ENCODE assay signal across 21 cellular contexts in genomic region chr6:121994936-121995335, GRCh38.
DNase-seq lines count a peak whose midpoint lies in the region; ATAC-seq and TF ChIP-seq lines count a peak whose summit lies in the region.
"Had no signal": no experiment of that assay in that cellular context is flagged by ENCODE, and none has a peak within 500 bp of the region (broad histone marks: within the 10 kb centered on the region; RNA-seq: fewer than 3 reads in every experiment).

No MANE protein-coding gene starts in this region.

- H3K9me3 Mint-ChIP-seq in mesothelial cell of epicardium: peaks cover 5% of the 10 kb centered on the region
- H3K9me3 Mint-ChIP-seq: CD4-positive, alpha-beta T cell; HFFc6 had no signal

- no peaks in the 10 kb centered on the region for H3K27me3 Mint-ChIP-seq in mesothelial cell of epicardium (ENCODE audit: low read depth)
- H3K27me3 Mint-ChIP-seq: CD4-positive, alpha-beta T cell; CD8-positive, alpha-beta memory T cell had no signal

- no peaks in the 10 kb centered on the region for H3K36me3 ChIP-seq in A673 (ENCODE audit: insufficient read depth, low read length, poor library complexity, severe bottlenecking)
- H3K36me3 ChIP-seq in SK-N-MC (ENCODE audit: insufficient read depth, low read length): no peaks in the 10 kb centered on the region
- H3K36me3 ChIP-seq: BE2C; BLaER1 treated with 17β-estradiol and CSF1 and Interleukin-3, amounts not matched to agents 10 nM and 100 nM; HAP-1 had no signal

- H3K4me1 ChIP-seq in A673 (ENCODE audit: insufficient read depth, low read length, poor library complexity, severe bottlenecking): peaks cover 10% of the 10 kb centered on the region
- H3K4me1 ChIP-seq: BE2C; BLaER1 treated with 17β-estradiol and CSF1 and Interleukin-3, amounts not matched to agents 10 nM and 100 nM; HAP-1 had no signal

- H3K36me3 Mint-ChIP-seq in mesothelial cell of epicardium: no peaks in the 10 kb centered on the region
- H3K36me3 Mint-ChIP-seq: CD14-positive monocyte; CD8-positive, alpha-beta memory T cell had no signal

- peak; percentile 45 for DNase-seq in A673 (ENCODE audit: low spot score)
- peak; percentile 60 for DNase-seq in SK-N-MC (ENCODE audit: low read depth, low spot score)
- DNase-seq in mesothelial cell of epicardium (ENCODE audit: low spot score in 2 of 2, unreplicated experiment in 2 of 2): no peak
- DNase-seq in EL: no peak
- no peak for DNase-seq in left ventricle myocardium superior
- DNase-seq in GM19240 (ENCODE audit: insufficient read length, low spot score): no peak
- DNase-seq: ACHN; AML-193; BE2C; Calu3; CD4-positive, alpha-beta T cell; CD8-positive, alpha-beta memory T cell; COR-L47; DMS53; DMS79 treated with DMSO at 0.1 percent for 48 hours; GOT3; HFFc6 had no signal

- H3K9me3 ChIP-seq in A673 (ENCODE audit: low read depth, low read length, poor library complexity, severe bottlenecking): no peaks in the 10 kb centered on the region
- H3K9me3 ChIP-seq in SK-N-MC (ENCODE audit: low read depth, low read length): no peaks in the 10 kb centered on the region
- H3K9me3 ChIP-seq: BE2C, HAP-1 had no signal

- no peak overlapping the region for H3K4me3 Mint-ChIP-seq in mesothelial cell of epicardium
- H3K4me3 Mint-ChIP-seq: CD14-positive monocyte; CD4-positive, alpha-beta T cell; CD8-positive, alpha-beta memory T cell; HFFc6 had no signal

- CTCF ChIA-PET in A673 (lab: Charles Lee): no interaction called here

- no peak for TF ChIP-seq CTCF in A673 (conservative IDR thresholded peaks at IDR 0.05; ENCODE audit: low read depth, low read length)
- no peak for TF ChIP-seq CTCF in mesothelial cell of epicardium (IDR thresholded peaks at IDR 0.05; ENCODE audit: unreplicated experiment)

- intact Hi-C loops in A673 (cut with micrococcal nuclease; ENCODE audit: unreplicated experiment): no loop called here
- intact Hi-C loops in left ventricle myocardium superior (cut with micrococcal nuclease): no loop called here

- POLR2A ChIA-PET in A673 (lab: Charles Lee; ENCODE audit: low non-redundant PET): no interaction called here

- no peak overlapping the region for H3K9ac ChIP-seq in SK-N-MC (ENCODE audit: insufficient read length)
- H3K9ac ChIP-seq: BLaER1 treated with 17β-estradiol and CSF1 and Interleukin-3, amounts not matched to agents 10 nM and 100 nM had no signal

- peaks cover 7% of the 10 kb centered on the region for H3K4me1 Mint-ChIP-seq in mesothelial cell of epicardium
- H3K4me1 Mint-ChIP-seq: CD14-positive monocyte; CD8-positive, alpha-beta memory T cell had no signal

- no TSS peak for BruUV-seq in A673 (replicated peaks; lab: Mats Ljungman, UMichigan)

- ATAC-seq in left ventricle myocardium superior: no peak

- no peak overlapping the region for H3K27ac ChIP-seq in A673 (ENCODE audit: low read depth, low read length, poor library complexity, severe bottlenecking)
- H3K27ac ChIP-seq in SK-N-MC: peak overlapping the region; percentile 29; the same call in 1 of the 2 replicates
- H3K27ac ChIP-seq: 22Rv1; BLaER1 treated with 17β-estradiol and CSF1 and Interleukin-3, amounts not matched to agents 10 nM and 100 nM had no signal

- no peaks in the 10 kb centered on the region for H3K27me3 ChIP-seq in A673 (replicated peaks; ENCODE audit: insufficient read depth, low read depth, low read length, poor library complexity)
- H3K27me3 ChIP-seq: BE2C; BLaER1 treated with 17β-estradiol and CSF1 and Interleukin-3, amounts not matched to agents 10 nM and 100 nM had no signal

- peak overlapping the region; percentile 12 for H3K27ac Mint-ChIP-seq in mesothelial cell of epicardium
- H3K27ac Mint-ChIP-seq: CD14-positive monocyte; CD4-positive, alpha-beta T cell; HFFc6 had no signal

- H3K4me3 ChIP-seq in A673 (ENCODE audit: low read depth, low read length, poor library complexity, severe bottlenecking): no peak overlapping the region
- H3K4me3 ChIP-seq in SK-N-MC: peak overlapping the region; percentile 19; the same call in 1 of the 2 replicates
- H3K4me3 ChIP-seq: BLaER1 treated with 17β-estradiol and CSF1 and Interleukin-3, amounts not matched to agents 10 nM and 100 nM; HAP-1 had no signal

Comparison
In these comparisons a context has a peak if more than half of its experiments do, and no peak if none do; other contexts are left out.
1. DNase-seq: peak in A673 (single experiment) and SK-N-MC (single experiment); none in mesothelial cell of epicardium (0 of 2), EL (single experiment), left ventricle myocardium superior (single experiment) and GM19240 (single experiment).